Comparison of ENCODE assay signal across 16 cellular contexts in the genomic region with DNA sequence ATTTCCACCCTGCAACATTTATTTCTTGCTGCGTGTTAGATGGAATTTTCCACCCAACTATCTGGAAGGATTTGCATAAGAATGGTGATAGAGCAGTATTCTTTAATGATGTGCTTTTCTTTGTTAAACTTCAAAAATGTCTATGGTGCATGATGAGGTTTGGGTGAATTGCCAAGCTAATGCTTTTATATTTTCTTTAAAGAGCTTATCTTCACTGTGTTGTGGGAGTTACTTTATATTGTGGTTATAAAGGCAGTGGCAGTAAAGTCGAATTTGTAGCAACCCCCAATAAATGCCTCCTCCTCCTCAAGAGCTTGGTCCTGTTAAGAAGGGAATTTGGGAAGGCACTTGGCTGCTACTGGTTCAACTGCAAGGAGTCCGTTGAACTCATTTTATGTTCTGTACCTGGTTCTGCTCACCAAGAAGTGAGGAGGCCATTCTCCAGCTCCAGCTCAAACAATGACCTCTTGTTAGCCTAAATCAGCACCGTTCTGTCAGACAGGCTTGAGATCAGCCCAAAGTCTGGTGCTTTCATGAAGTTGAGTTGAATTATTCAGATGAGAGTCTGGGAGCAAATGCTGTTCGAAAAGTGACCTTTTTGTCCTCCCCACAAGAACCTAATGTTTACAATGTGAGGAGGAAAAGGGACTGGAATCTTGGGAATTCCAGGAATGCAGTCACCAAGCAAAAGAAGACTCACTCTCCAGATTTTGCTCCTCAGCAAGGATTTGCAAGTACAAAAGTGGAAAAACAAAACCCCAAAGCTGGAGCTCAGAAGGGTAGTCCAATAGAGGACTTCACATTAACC.
A peak's percentile ranks its signal among the peaks of the same experiment; 100 is the strongest.
DNase-seq lines count a peak whose midpoint lies in the region; ATAC-seq and TF ChIP-seq lines count a peak whose summit lies in the region.
"Had no signal": no experiment of that assay in that cellular context is flagged by ENCODE, and none has a peak within 500 bp of the region (broad histone marks: within the 10 kb centered on the region; RNA-seq: fewer than 3 reads in every experiment).

No MANE protein-coding gene starts in this region.

- H3K4me1 Mint-ChIP-seq in endodermal cell: peaks cover 41% of the 10 kb centered on the region
- H3K4me1 Mint-ChIP-seq: T-helper 17 cell had no signal

- 45 to 58% methylated on average over 2 to 5 of the region's 5 CpGs for WGBS in endodermal cell (ENCODE audit: insufficient coverage in 1 of 2, insufficient read length in 1 of 2), 2 experiments
- 10 to 20% methylated on average over 2 of the region's 5 CpGs for WGBS in mesodermal cell (ENCODE audit: insufficient coverage in 2 of 2), 2 experiments

- H3K36me3 Mint-ChIP-seq in endodermal cell (ENCODE audit: low read depth): no peaks in the 10 kb centered on the region

- H3K9ac ChIP-seq in endodermal cell (ENCODE audit: extremely low read depth, low read length, poor library complexity, severe bottlenecking): peak overlapping the region; percentile 62

- peaks cover 11% of the 10 kb centered on the region for H3K4me1 ChIP-seq in endodermal cell (ENCODE audit: control insufficient read depth, insufficient read depth, low read length)
- peaks cover 22% of the 10 kb centered on the region for H3K4me1 ChIP-seq in mesodermal cell (ENCODE audit: control insufficient read depth, insufficient read depth, low read length, poor library complexity, severe bottlenecking)
- no peaks in the 10 kb centered on the region for H3K4me1 ChIP-seq in A673 (ENCODE audit: insufficient read depth, low read length, poor library complexity, severe bottlenecking)
- H3K4me1 ChIP-seq in lower lobe of right lung: peaks cover 8% of the 10 kb centered on the region
- H3K4me1 ChIP-seq: colonic mucosa had no signal

- CTCF ChIA-PET in A673 (lab: Charles Lee): no interaction called here

- no peak for ATAC-seq in left colon
- ATAC-seq in lower lobe of right lung: no peak
- ATAC-seq: gastroesophageal sphincter, T-helper 17 cell had no signal

- H3K27me3 Mint-ChIP-seq in endodermal cell (ENCODE audit: insufficient read depth): no peaks in the 10 kb centered on the region

- H3K27me3 ChIP-seq in endodermal cell (ENCODE audit: control insufficient read depth, insufficient read depth, low read length, poor library complexity, severe bottlenecking) (no peaks in the 10 kb centered on the region), A673 (replicated peaks; ENCODE audit: insufficient read depth, low read depth, low read length, poor library complexity) (no peaks in the 10 kb centered on the region), lower lobe of right lung (ENCODE audit: low read depth) (no peaks in the 10 kb centered on the region)
- H3K27me3 ChIP-seq: colonic mucosa, gastroesophageal sphincter, transverse colon had no signal

- H3K9me3 Mint-ChIP-seq in endodermal cell: peaks cover 3% of the 10 kb centered on the region

- BruUV-seq in A673 (replicated peaks; lab: Mats Ljungman, UMichigan): no TSS peak

- TF ChIP-seq CTCF in endodermal cell (conservative IDR thresholded peaks at IDR 0.05) (no peak), A673 (conservative IDR thresholded peaks at IDR 0.05; ENCODE audit: low read depth, low read length) (no peak), lower lobe of right lung (IDR thresholded peaks at IDR 0.05) (no peak), coronary artery (IDR thresholded peaks at IDR 0.05) (no peak)

- DNase-seq in Ammon's horn (ENCODE audit: low spot score) (peak; percentile 12), HuH-7 (ENCODE audit: low spot score) (peak; percentile 15), endodermal cell (peak; percentile 70), left colon (no peak), A673 (ENCODE audit: low spot score) (no peak), lower lobe of right lung (no peak), coronary artery (ENCODE audit: low spot score) (no peak)
- DNase-seq: activated CD4-positive, alpha-beta T cell treated with anti-CD3 and anti-CD28 coated beads, Interleukin-2, amount 50 U/mL, for 48 hours; activated naive CD4-positive, alpha-beta T cell treated with Interleukin-2 at 50 U/mL for 16 hours; colonic mucosa; NCI-H1694; small intestine; T-helper 17 cell; transverse colon had no signal

- H3K27ac ChIP-seq in endodermal cell (ENCODE audit: low read depth, low read length) (peak overlapping the region; percentile 92), mesodermal cell (ENCODE audit: low read depth, low read length, severe bottlenecking) (peak overlapping the region; percentile 94), A673 (ENCODE audit: low read depth, low read length, poor library complexity, severe bottlenecking) (no peak overlapping the region), lower lobe of right lung (no peak overlapping the region), coronary artery (no peak overlapping the region)
- H3K27ac ChIP-seq: colonic mucosa, gastroesophageal sphincter, transverse colon had no signal

- intact Hi-C loops in left colon (cut with DNase I, micrococcal nuclease) (no loop called here), A673 (cut with micrococcal nuclease; ENCODE audit: unreplicated experiment) (no loop called here), lower lobe of right lung (cut with DNase I) (no loop called here)

- H3K4me3 ChIP-seq in endodermal cell (ENCODE audit: low read length) (peak overlapping the region; percentile 59), mesodermal cell (ENCODE audit: extremely low read depth, insufficient read depth, low read length, poor library complexity, severe bottlenecking) (no peak overlapping the region), A673 (ENCODE audit: low read depth, low read length, poor library complexity, severe bottlenecking) (no peak overlapping the region), lower lobe of right lung (no peak overlapping the region), coronary artery (no peak overlapping the region)
- H3K4me3 ChIP-seq: colonic mucosa, gastroesophageal sphincter, transverse colon had no signal

- H3K9me3 ChIP-seq in endodermal cell (ENCODE audit: control insufficient read depth, low read length): peaks cover 3% of the 10 kb centered on the region
- no peaks in the 10 kb centered on the region for H3K9me3 ChIP-seq in mesodermal cell (ENCODE audit: control insufficient read depth, low read length)
- no peaks in the 10 kb centered on the region for H3K9me3 ChIP-seq in A673 (ENCODE audit: low read depth, low read length, poor library complexity, severe bottlenecking)
- H3K9me3 ChIP-seq in lower lobe of right lung: no peaks in the 10 kb centered on the region
- H3K9me3 ChIP-seq: colonic mucosa, gastroesophageal sphincter, transverse colon had no signal

- H3K36me3 ChIP-seq in endodermal cell (ENCODE audit: control insufficient read depth, insufficient read depth, low read length): no peaks in the 10 kb centered on the region
- H3K36me3 ChIP-seq in mesodermal cell (ENCODE audit: control insufficient read depth, insufficient read depth, low read length): no peaks in the 10 kb centered on the region
- no peaks in the 10 kb centered on the region for H3K36me3 ChIP-seq in A673 (ENCODE audit: insufficient read depth, low read length, poor library complexity, severe bottlenecking)
- no peaks in the 10 kb centered on the region for H3K36me3 ChIP-seq in lower lobe of right lung
- H3K36me3 ChIP-seq: colonic mucosa, gastroesophageal sphincter, transverse colon had no signal

- peak overlapping the region; percentile 98 for H3K27ac Mint-ChIP-seq in endodermal cell
- H3K27ac Mint-ChIP-seq: T-helper 17 cell had no signal

- peak overlapping the region; percentile 37 for H3K4me3 Mint-ChIP-seq in endodermal cell
- H3K4me3 Mint-ChIP-seq: T-helper 17 cell had no signal

- POLR2A ChIA-PET in A673 (lab: Charles Lee; ENCODE audit: low non-redundant PET): no interaction called here

Comparison
In these comparisons a context has a peak if more than half of its experiments do, and no peak if none do; other contexts are left out.
1. DNase-seq: peak in Ammon's horn (single experiment), HuH-7 (single experiment) and endodermal cell (single experiment); none in left colon (0 of 2), A673 (single experiment), lower lobe of right lung (single experiment) and coronary artery (single experiment).
2. H3K27ac ChIP-seq: peak in endodermal cell (single experiment) and mesodermal cell (single experiment); none in A673 (single experiment), lower lobe of right lung (single experiment) and coronary artery (0 of 2).